In genomic region chr7:1569833-1570632, GRCh38 we compare ENCODE assay signal across 1 cellular context.
TF ChIP-seq lines count a peak whose summit lies in the region.

TSS of gene PSMG3 (minus strand) at chr7:1570032. CDS start at chr7:1569339, 693 bp downstream.

TF ChIP-seq in HepG2, 621 proteins besides CTCF, POLR2A, EP300 and RAD21 (continued from another document and continues in another):
- TF ChIP-seq ARID5B (CRISPR knock-in tag; IDR thresholded peaks at IDR 0.05), result peak; percentile 44; the same call in 1 of the 2 replicates
- no peak for TF ChIP-seq MIER3 (CRISPR knock-in tag; IDR thresholded peaks at IDR 0.05; ENCODE audit: borderline replicate concordance)
- TF ChIP-seq NR0B2 (CRISPR knock-in tag; IDR thresholded peaks at IDR 0.05), result peak; percentile 60
- no peak for TF ChIP-seq CENPX (CRISPR knock-in tag; IDR thresholded peaks at IDR 0.05)
- TF ChIP-seq HNF1B (CRISPR knock-in tag; IDR thresholded peaks at IDR 0.05), result no peak
- no peak for TF ChIP-seq ZNF10 (CRISPR knock-in tag; IDR thresholded peaks at IDR 0.05; ENCODE audit: borderline replicate concordance, low read depth)
- TF ChIP-seq ZNF792 (CRISPR knock-in tag; IDR thresholded peaks at IDR 0.05), result peak; percentile 37; the same call in 1 of the 2 replicates
- peak; percentile 68; the same call in 1 of the 2 replicates for TF ChIP-seq KMT2B (CRISPR knock-in tag; IDR thresholded peaks at IDR 0.05)
- 0 out of 2 replicates have a peak, but pooled peaks have one; percentile 38 for TF ChIP-seq NFKBIZ (CRISPR knock-in tag; IDR thresholded peaks at IDR 0.05)
- TF ChIP-seq ZNF143 (CRISPR knock-in tag; IDR thresholded peaks at IDR 0.05), result no peak
- TF ChIP-seq FOSL2 (CRISPR knock-in tag; IDR thresholded peaks at IDR 0.05), result no peak
- peak; percentile 86 for TF ChIP-seq ZNF563 (CRISPR knock-in tag; IDR thresholded peaks at IDR 0.05)
- TF ChIP-seq NCOA5 (CRISPR knock-in tag; IDR thresholded peaks at IDR 0.05), result no peak
- TF ChIP-seq GATAD2A (CRISPR knock-in tag; IDR thresholded peaks at IDR 0.05), result peak; percentile 50; the same call in 1 of the 2 replicates
- TF ChIP-seq ZNF816 (CRISPR knock-in tag; IDR thresholded peaks at IDR 0.05; ENCODE audit: borderline replicate concordance), result no peak; the same call in 1 of the 2 replicates
- TF ChIP-seq RELA (CRISPR knock-in tag; IDR thresholded peaks at IDR 0.05), result no peak
- TF ChIP-seq ZNF276 (CRISPR knock-in tag; IDR thresholded peaks at IDR 0.05; ENCODE audit: low read depth), result no peak
- peak; percentile 39; the same call in 1 of the 2 replicates for TF ChIP-seq POGZ (CRISPR knock-in tag; IDR thresholded peaks at IDR 0.05)
- no peak for TF ChIP-seq BATF2 (CRISPR knock-in tag; IDR thresholded peaks at IDR 0.05)
- TF ChIP-seq DNMT1 (CRISPR knock-in tag; IDR thresholded peaks at IDR 0.05), result no peak
- no peak for TF ChIP-seq ZNF597 (CRISPR knock-in tag; IDR thresholded peaks at IDR 0.05)
- TF ChIP-seq STAG1 (CRISPR knock-in tag; IDR thresholded peaks at IDR 0.05), result no peak
- no peak for TF ChIP-seq FOXM1 (CRISPR knock-in tag; IDR thresholded peaks at IDR 0.05)
- TF ChIP-seq FOXO4 (CRISPR knock-in tag; conservative IDR thresholded peaks at IDR 0.05), result no peak
- peak; percentile 80; the same call in 2 of the 3 replicates for TF ChIP-seq MXI1 (IDR thresholded peaks at IDR 0.05; ENCODE audit: borderline replicate concordance, low read depth, low read length)
- TF ChIP-seq RFX5 (IDR thresholded peaks at IDR 0.05; ENCODE audit: low read depth, low read length), result no peak
- no peak for TF ChIP-seq HMG20A (CRISPR knock-in tag; IDR thresholded peaks at IDR 0.05; ENCODE audit: borderline replicate concordance)
- TF ChIP-seq ZNF501 (CRISPR knock-in tag; IDR thresholded peaks at IDR 0.05), result 0 out of 2 replicates have a peak, but pooled peaks have one; percentile 47
- no peak for TF ChIP-seq MATR3 (CRISPR knock-in tag; IDR thresholded peaks at IDR 0.05)
- no peak for TF ChIP-seq TERF1 (CRISPR knock-in tag; IDR thresholded peaks at IDR 0.05)
- TF ChIP-seq ZBTB2 (CRISPR knock-in tag; IDR thresholded peaks at IDR 0.05; ENCODE audit: low read depth), result peak; percentile 47; the same call in 1 of the 2 replicates
- no peak for TF ChIP-seq ZNF329 (CRISPR knock-in tag; IDR thresholded peaks at IDR 0.05; ENCODE audit: low read depth)
- no peak for TF ChIP-seq ZNF878 (CRISPR knock-in tag; IDR thresholded peaks at IDR 0.05)
- TF ChIP-seq ZNF768 (CRISPR knock-in tag; IDR thresholded peaks at IDR 0.05), result peak; percentile 68
- no peak for TF ChIP-seq SOX13 (IDR thresholded peaks at IDR 0.05)
- TF ChIP-seq SOX13 (CRISPR knock-in tag; conservative IDR thresholded peaks at IDR 0.05 in 1 of 2, IDR thresholded peaks at IDR 0.05 in 1 of 2), result peak in 1 of 2 experiments; percentile 33; a peak in 1 of 4 replicates
- no peak for TF ChIP-seq ESRRA (CRISPR knock-in tag; IDR thresholded peaks at IDR 0.05; ENCODE audit: low read depth)
- TF ChIP-seq MLX (CRISPR knock-in tag; IDR thresholded peaks at IDR 0.05), result no peak
- TF ChIP-seq SP1 (IDR thresholded peaks at IDR 0.05), result no peak
- peak; percentile 83 for TF ChIP-seq SP1 (CRISPR knock-in tag; IDR thresholded peaks at IDR 0.05)
- no peak for TF ChIP-seq ZNF720 (CRISPR knock-in tag; IDR thresholded peaks at IDR 0.05)
- peak; percentile 47; the same call in 1 of the 2 replicates for TF ChIP-seq ZNF709 (CRISPR knock-in tag; IDR thresholded peaks at IDR 0.05)
- TF ChIP-seq DZIP1 (CRISPR knock-in tag; IDR thresholded peaks at IDR 0.05), result no peak
- TF ChIP-seq ZNF264 (CRISPR knock-in tag; IDR thresholded peaks at IDR 0.05), result no peak
- no peak for TF ChIP-seq SMC3 (IDR thresholded peaks at IDR 0.05; ENCODE audit: low read length)
- no peak for TF ChIP-seq ARID3A (IDR thresholded peaks at IDR 0.05; ENCODE audit: low read depth, low read length)
